ENCODE assay signal across 1 cellular context in genomic region chr16:74451951-74452758, GRCh38.
TF ChIP-seq lines count a peak whose summit lies in the region.

No MANE protein-coding gene starts in this region.

TF ChIP-seq in SK-N-SH, 30 proteins besides CTCF, POLR2A, EP300 and RAD21 (continued from another document):
- TF ChIP-seq TEAD4 (IDR thresholded peaks at IDR 0.05; ENCODE audit: borderline replicate concordance, insufficient read depth) (no peak), REST (IDR thresholded peaks at IDR 0.05; ENCODE audit: low read depth, low read length) (no peak), USF2 (IDR thresholded peaks at IDR 0.05; ENCODE audit: borderline replicate concordance, low read depth, low read length) (no peak), YY1 (IDR thresholded peaks at IDR 0.05; ENCODE audit: low read depth) (no peak), MEF2A (IDR thresholded peaks at IDR 0.05; ENCODE audit: borderline replicate concordance, low read depth) (no peak), CHD2 (IDR thresholded peaks at IDR 0.05; ENCODE audit: low read length, partially characterized antibody) (no peak), SMC3 (IDR thresholded peaks at IDR 0.05; ENCODE audit: low read depth, low read length) (no peak)
